8 cellular contexts compared by ENCODE assay signal in the genomic region with DNA sequence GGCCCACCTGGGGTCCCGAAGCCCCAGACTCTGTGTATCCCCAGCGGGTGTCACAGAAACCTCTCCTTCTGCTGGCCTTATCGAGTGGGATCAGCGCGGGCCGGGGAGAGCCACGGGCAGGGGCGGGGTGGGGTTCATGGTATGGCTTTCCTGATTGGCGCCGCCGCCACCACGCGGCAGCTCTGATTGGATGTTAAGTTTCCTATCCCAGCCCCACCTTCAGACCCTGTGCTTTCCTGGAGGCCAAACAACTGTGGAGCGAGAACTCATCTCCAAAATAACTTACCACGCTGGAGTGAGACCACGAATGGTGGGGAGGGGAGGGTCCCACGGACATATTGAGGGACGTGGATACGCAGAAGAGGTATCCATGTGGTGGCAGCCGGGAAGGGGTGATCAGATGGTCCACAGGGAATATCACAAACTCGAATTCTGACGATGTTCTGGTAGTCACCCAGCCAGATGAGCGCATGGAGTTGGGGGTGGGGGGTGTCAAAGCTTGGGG. TPM values are rescaled to one million over a fixed set of nuclear protein-coding genes. Genes with fewer than 3 reads are reported as not detected.
DNase-seq lines count a peak whose midpoint lies in the region; ATAC-seq, FAIRE-seq and TF ChIP-seq lines count a peak whose summit lies in the region.

No MANE protein-coding gene starts in this region.

- WGBS in pancreas, 2 donors, result 4% methylated on average over 23 of the region's 23 CpGs

- intact Hi-C loops in pancreas (cut with DNase I), result no loop called here

- no peaks in the 10 kb centered on the region for H3K36me3 ChIP-seq in pancreas
- no peaks in the 10 kb centered on the region for H3K36me3 ChIP-seq in MG63

- no peaks in the 10 kb centered on the region; the same call in 1 of the 2 replicates for H3K9me3 Mint-ChIP-seq in HFFc6
- H3K9me3 Mint-ChIP-seq in nephron, result peaks cover 3% of the 10 kb centered on the region

- peaks cover 9 to 22% (median 11%) of the 10 kb centered on the region in 3 donors for H3K4me1 ChIP-seq in pancreas

- H3K27ac Mint-ChIP-seq in HFFc6 (peak overlapping the region; percentile 96), nephron (peak overlapping the region in 2 of 3 experiments; percentile 21 to 55)

- H3K27me3 Mint-ChIP-seq in HFFc6 (ENCODE audit: insufficient read depth) (peaks cover 8% of the 10 kb centered on the region), nephron (ENCODE audit: low read depth) (peaks cover 88% of the 10 kb centered on the region)

- no peak for FAIRE-seq in pancreas (lab: Jason Lieb, UNC)

- H3K36me3 Mint-ChIP-seq in HFFc6 (ENCODE audit: low read depth) (peaks cover 16% of the 10 kb centered on the region), nephron (ENCODE audit: low read depth) (peaks cover 6% of the 10 kb centered on the region)

- H3K27ac ChIP-seq in pancreas, result no peak overlapping the region

- no peaks in the 10 kb centered on the region for H3K9me3 ChIP-seq in pancreas
- H3K9me3 ChIP-seq in MG63, result peaks cover 3% of the 10 kb centered on the region; the same call in 1 of the 2 replicates

- H3K4me3 ChIP-seq in choroid plexus epithelial cell (ENCODE audit: low read depth, low read length), result peak overlapping the region; percentile 60
- H3K4me3 ChIP-seq in pancreas, result peak overlapping the region in 1 of 4 donors; percentile 48
- H3K4me3 ChIP-seq in MG63, result no peak overlapping the region; the same call in 1 of the 2 replicates

- peak; percentile 74 for DNase-seq in CMK (ENCODE audit: low read depth)
- DNase-seq in HFFc6, result peak; percentile 63
- DNase-seq in SHP77 (lab: John Stamatoyannopoulos, UW), result peak; percentile 75 to 85
- peak; percentile 80 for DNase-seq in choroid plexus epithelial cell (ENCODE audit: low read depth)
- DNase-seq in pancreas, result no peak
- no peak for DNase-seq in MG63

- H3K4me3 Mint-ChIP-seq in HFFc6 (peak overlapping the region; percentile 91), nephron (peak overlapping the region; percentile 75 to 87 (median 84))

- no peak for TF ChIP-seq CTCF in HFFc6 (IDR thresholded peaks at IDR 0.05)
- no peak for TF ChIP-seq CTCF in choroid plexus epithelial cell (conservative IDR thresholded peaks at IDR 0.05; ENCODE audit: low read depth, low read length)
- no peak for TF ChIP-seq CTCF in nephron (IDR thresholded peaks at IDR 0.05; ENCODE audit: unreplicated experiment in 3 of 3)
- TF ChIP-seq CTCF in pancreas (IDR thresholded peaks at IDR 0.05), result no peak

- H3K4me1 Mint-ChIP-seq in HFFc6 (ENCODE audit: low read depth) (peaks cover 35% of the 10 kb centered on the region), nephron (peaks cover 25% of the 10 kb centered on the region)

- ATAC-seq in pancreas (no peak), GM19395 (IDR thresholded peaks at IDR 0.05; ENCODE audit: unreplicated experiment) (no peak)

- H3K27me3 ChIP-seq in pancreas, result peaks cover 0 to 31% (median 8%) of the 10 kb centered on the region in 4 donors
- peaks cover 50% of the 10 kb centered on the region for H3K27me3 ChIP-seq in MG63

RNA-seq across cellular contexts. Expression of a gene that starts 1.0 kb away (rescaled TPM):
- 10 to 100 TPM; 14.0 to 38.4 (median 14.4) TPM for total RNA-seq in HFFc6 (2021; fragmentation: NEBNext Ultra II Directional; extraction: Animal tissue kit (Norgen Biotek cat#: 25700))
- total RNA-seq in pancreas, result under 1 TPM in 5 of 6 donors, not detected in 1; 0.08 to 0.22 (median 0.17) TPM
- polyA plus RNA-seq in pancreas, result under 1 TPM; 0.26 to 0.30 TPM
- total RNA-seq in MG63 (2014; rRNA removed; shearing (Covaris generic); ENCODE audit: low replicate concordance), result not detected in 2 replicates

RNA-seq across cellular contexts. Expression of a gene that starts 2.0 kb away (rescaled TPM):
- 1 to 10 TPM in 1 of 6 experiments, under 1 TPM in 5; 0.19 to 1.0 (median 0.74) TPM for total RNA-seq in HFFc6 (2021; fragmentation: NEBNext Ultra II Directional; extraction: Animal tissue kit (Norgen Biotek cat#: 25700))
- total RNA-seq in pancreas, result under 1 TPM in 5 of 6 donors, not detected in 1; 0.13 to 0.56 (median 0.20) TPM
- polyA plus RNA-seq in pancreas, result under 1 TPM in 1 of 2 donors, not detected in 1; 0.27 TPM
- total RNA-seq in MG63 (2014; rRNA removed; shearing (Covaris generic); ENCODE audit: low replicate concordance), result not detected in 2 replicates

RNA-seq across cellular contexts. Expression of a gene that starts 17.8 kb away (rescaled TPM):
- total RNA-seq in HFFc6 (2021; fragmentation: NEBNext Ultra II Directional; extraction: Animal tissue kit (Norgen Biotek cat#: 25700)), result 10 to 100 TPM in 1 of 6 experiments, 1 to 10 TPM in 5; 5.0 to 10.1 (median 8.5) TPM
- total RNA-seq in pancreas, result 10 to 100 TPM in 2 of 6 donors, 1 to 10 TPM in 4; 2.2 to 32.4 (median 5.7) TPM
- polyA plus RNA-seq in pancreas, result 10 to 100 TPM in 1 of 2 donors, 1 to 10 TPM in 1; 7.2 to 13.5 TPM
- 3.8 and 5.1 TPM in 2 replicates for total RNA-seq in MG63 (2014; rRNA removed; shearing (Covaris generic); ENCODE audit: low replicate concordance)

RNA-seq across cellular contexts. Expression of a gene that starts 20.9 kb away (rescaled TPM):
- total RNA-seq in HFFc6 (2021; fragmentation: NEBNext Ultra II Directional; extraction: Animal tissue kit (Norgen Biotek cat#: 25700)), result 1 to 10 TPM in 5 of 6 experiments, under 1 TPM in 1; 1.00 to 2.7 (median 2.1) TPM
- total RNA-seq in pancreas, result 1 to 10 TPM in 4 of 6 donors, under 1 TPM in 2; 0.91 to 3.0 (median 1.5) TPM
- 10 to 100 TPM; 37.6 to 44.0 TPM for polyA plus RNA-seq in pancreas
- total RNA-seq in MG63 (2014; rRNA removed; shearing (Covaris generic); ENCODE audit: low replicate concordance), result 0.43 TPM in 1 of 2 replicates, not detected in the other

RNA-seq across cellular contexts. Expression of a gene that starts 27.1 kb away (rescaled TPM):
- total RNA-seq in HFFc6 (2021; fragmentation: NEBNext Ultra II Directional; extraction: Animal tissue kit (Norgen Biotek cat#: 25700)), result 10 to 100 TPM; 33.9 to 47.3 (median 38.5) TPM
- 10 to 100 TPM in 2 of 6 donors, 1 to 10 TPM in 4; 5.5 to 10.9 (median 8.7) TPM for total RNA-seq in pancreas
- 10 to 100 TPM; 25.0 to 30.3 TPM for polyA plus RNA-seq in pancreas
- total RNA-seq in MG63 (2014; rRNA removed; shearing (Covaris generic); ENCODE audit: low replicate concordance), result 30.8 and 43.8 TPM in 2 replicates

Comparison
In these comparisons a context has a peak if more than half of its experiments do, and no peak if none do; other contexts are left out.
1. DNase-seq: peak in CMK (single experiment), HFFc6 (single experiment), SHP77 (2 of 2) and choroid plexus epithelial cell (single experiment); none in pancreas (0 of 6) and MG63 (single experiment).
2. RNA of a gene that starts 1.0 kb away (total RNA-seq): 14.0 to 38.4 TPM in HFFc6; 0.08 to 0.22 TPM in pancreas and not detected in MG63; every median in the first group is over 10 times any median in the second.